Comparison of ENCODE assay signal across 15 cellular contexts in genomic region chr16:84199861-84200260, GRCh38. TPM values are rescaled to one million over a fixed set of nuclear protein-coding genes. Genes with fewer than 3 reads are reported as not detected.
DNase-seq lines count a peak whose midpoint lies in the region; ATAC-seq and TF ChIP-seq lines count a peak whose summit lies in the region.
"Had no signal": no experiment of that assay in that cellular context is flagged by ENCODE, and none has a peak within 500 bp of the region (broad histone marks: within the 10 kb centered on the region; RNA-seq: fewer than 3 reads in every experiment).

No MANE protein-coding gene starts in this region.

- H3K4me3 Mint-ChIP-seq in effector memory CD8-positive, alpha-beta T cell = no peak overlapping the region
- H3K4me3 Mint-ChIP-seq: activated CD4-positive, alpha-beta T cell treated with anti-CD3 and anti-CD28 coated beads for 36 hours; brain had no signal

- peak; percentile 12 for ATAC-seq in effector memory CD8-positive, alpha-beta T cell (replicated peaks)
- peak; percentile 62 for ATAC-seq in left lobe of liver
- no peak for ATAC-seq in activated naive CD4-positive, alpha-beta T cell treated with anti-CD3 and anti-CD28 coated beads, Interleukin-2, amount 50 U/mL, for 72 hours
- ATAC-seq in GM21390 (IDR thresholded peaks at IDR 0.05; ENCODE audit: unreplicated experiment) = no peak
- ATAC-seq: A549; activated CD4-positive, alpha-beta T cell treated with anti-CD3 and anti-CD28 coated beads for 36 hours had no signal

- peaks cover 0 to 3% of the 10 kb centered on the region in 2 donors for H3K4me1 Mint-ChIP-seq in effector memory CD8-positive, alpha-beta T cell (ENCODE audit: low read depth in 2 of 2)
- H3K4me1 Mint-ChIP-seq: activated CD4-positive, alpha-beta T cell treated with anti-CD3 and anti-CD28 coated beads for 36 hours had no signal

- no peak overlapping the region for H3K27ac Mint-ChIP-seq in effector memory CD8-positive, alpha-beta T cell
- no peak overlapping the region for H3K27ac Mint-ChIP-seq in activated naive CD4-positive, alpha-beta T cell treated with anti-CD3 and anti-CD28 coated beads, Interleukin-2, amount 50 U/mL, for 72 hours
- H3K27ac Mint-ChIP-seq: activated CD4-positive, alpha-beta T cell treated with anti-CD3 and anti-CD28 coated beads for 36 hours had no signal

- no peaks in the 10 kb centered on the region for H3K36me3 Mint-ChIP-seq in effector memory CD8-positive, alpha-beta T cell (ENCODE audit: insufficient read depth)
- H3K36me3 Mint-ChIP-seq in activated naive CD4-positive, alpha-beta T cell treated with anti-CD3 and anti-CD28 coated beads, Interleukin-2, amount 50 U/mL, for 72 hours = no peaks in the 10 kb centered on the region
- H3K36me3 Mint-ChIP-seq: brain had no signal

- TF ChIP-seq CTCF in AG10803 (conservative IDR thresholded peaks at IDR 0.05; ENCODE audit: low read length) = no peak

- H3K27me3 Mint-ChIP-seq in effector memory CD8-positive, alpha-beta T cell = peaks cover 6 to 32% of the 10 kb centered on the region in 2 donors
- H3K27me3 Mint-ChIP-seq: activated CD4-positive, alpha-beta T cell treated with anti-CD3 and anti-CD28 coated beads for 36 hours had no signal

- DNase-seq in AG10803 (ENCODE audit: low read depth) = peak; percentile 56
- peak; percentile 64 for DNase-seq in NOMO-1 treated with dmso at 0.1 percent for 144 hours (lab: John Stamatoyannopoulos, UW; ENCODE audit: unreplicated experiment)
- DNase-seq in effector memory CD8-positive, alpha-beta T cell = no peak
- no peak for DNase-seq in left lobe of liver (ENCODE audit: low spot score)
- DNase-seq in activated naive CD4-positive, alpha-beta T cell treated with anti-CD3 and anti-CD28 coated beads, Interleukin-2, amount 50 U/mL, for 72 hours (ENCODE audit: low spot score in 2 of 2) = no peak
- DNase-seq in NCI-H524 (lab: John Stamatoyannopoulos, UW) = no peak
- no peak for DNase-seq in DMS79 (lab: John Stamatoyannopoulos, UW)
- DNase-seq: activated CD4-positive, alpha-beta T cell treated with anti-CD3 and anti-CD28 coated beads for 36 hours; SK-N-SH had no signal

- no peaks in the 10 kb centered on the region for H3K9me3 Mint-ChIP-seq in effector memory CD8-positive, alpha-beta T cell
- H3K9me3 Mint-ChIP-seq in activated naive CD4-positive, alpha-beta T cell treated with anti-CD3 and anti-CD28 coated beads, Interleukin-2, amount 50 U/mL, for 72 hours = no peaks in the 10 kb centered on the region
- H3K9me3 Mint-ChIP-seq: brain had no signal

- no peak overlapping the region for H3K4me3 ChIP-seq in AG10803 (ENCODE audit: low read length)
- H3K4me3 ChIP-seq: A549, HAP-1, vagina had no signal

RNA-seq across cellular contexts. Expression of gene ADAD2, which starts 8.9 kb away (rescaled TPM):
- total RNA-seq in left lobe of liver = not detected
- under 1 TPM in 1 of 2 donors, not detected in 1; 0.47 TPM for total RNA-seq in activated naive CD4-positive, alpha-beta T cell treated with anti-CD3 and anti-CD28 coated beads, Interleukin-2, amount 50 U/mL, for 72 hours
- total RNA-seq: kidney epithelial cell, vagina had no signal

RNA-seq across cellular contexts. Expression of gene TAF1C, which starts 13.0 kb away (rescaled TPM):
- 19.9 TPM for total RNA-seq in left lobe of liver
- total RNA-seq in activated naive CD4-positive, alpha-beta T cell treated with anti-CD3 and anti-CD28 coated beads, Interleukin-2, amount 50 U/mL, for 72 hours = 10 to 100 TPM; 42.5 to 52.8 TPM

RNA-seq across cellular contexts. Expression of gene KCNG4, which starts 40.0 kb away (rescaled TPM):
- not detected for total RNA-seq in left lobe of liver
- not detected for total RNA-seq in activated naive CD4-positive, alpha-beta T cell treated with anti-CD3 and anti-CD28 coated beads, Interleukin-2, amount 50 U/mL, for 72 hours
- total RNA-seq: activated CD4-positive, alpha-beta T cell treated with anti-CD3 and anti-CD28 coated beads for 36 hours; kidney epithelial cell; vagina had no signal

RNA-seq across cellular contexts. Expression of gene DNAAF1, which starts 54.8 kb away (rescaled TPM):
- total RNA-seq in left lobe of liver = not detected
- not detected for total RNA-seq in activated naive CD4-positive, alpha-beta T cell treated with anti-CD3 and anti-CD28 coated beads, Interleukin-2, amount 50 U/mL, for 72 hours
- total RNA-seq: kidney epithelial cell, vagina had no signal

RNA-seq across cellular contexts. Expression of gene HSDL1, which starts 54.9 kb away (rescaled TPM):
- 4.7 TPM for total RNA-seq in left lobe of liver
- 10 to 100 TPM; 11.2 to 11.8 TPM for total RNA-seq in activated naive CD4-positive, alpha-beta T cell treated with anti-CD3 and anti-CD28 coated beads, Interleukin-2, amount 50 U/mL, for 72 hours

Comparison
In these comparisons a context has a peak if more than half of its experiments do, and no peak if none do; other contexts are left out.
1. DNase-seq: peak in AG10803 (single experiment) and NOMO-1 treated with dmso at 0.1 percent for 144 hours (single experiment); none in effector memory CD8-positive, alpha-beta T cell (0 of 3), left lobe of liver (single experiment), activated naive CD4-positive, alpha-beta T cell treated with anti-CD3 and anti-CD28 coated beads, Interleukin-2, amount 50 U/mL, for 72 hours (0 of 2), NCI-H524 (0 of 2) and DMS79 (single experiment).
2. ATAC-seq: peak in effector memory CD8-positive, alpha-beta T cell (single experiment) and left lobe of liver (single experiment); none in activated naive CD4-positive, alpha-beta T cell treated with anti-CD3 and anti-CD28 coated beads, Interleukin-2, amount 50 U/mL, for 72 hours (0 of 2) and GM21390 (single experiment).